In genomic region chrX:110417128-110417527, GRCh38 we compare ENCODE assay signal across 20 cellular contexts. TPM values are rescaled to one million over a fixed set of nuclear protein-coding genes. Genes with fewer than 3 reads are reported as not detected.
"Had no signal": no experiment of that assay in that cellular context is flagged by ENCODE, and none has a peak within 500 bp of the region (broad histone marks: within the 10 kb centered on the region; RNA-seq: fewer than 3 reads in every experiment).

No MANE protein-coding gene starts in this region.

- H3K4me3 ChIP-seq: colonic mucosa, dorsolateral prefrontal cortex, gastrocnemius medialis, sigmoid colon, thyroid gland, upper lobe of right lung had no signal

- H3K27ac ChIP-seq: colonic mucosa, gastrocnemius medialis, sigmoid colon, thyroid gland, upper lobe of right lung had no signal

- DNase-seq: activated CD4-positive, alpha-beta memory T cell treated with anti-CD3 and anti-CD28 coated beads for 36 hours; activated CD4-positive, alpha-beta T cell treated with anti-CD3 and anti-CD28 coated beads for 48 hours; activated naive CD4-positive, alpha-beta T cell treated with anti-CD3 and anti-CD28 coated beads for 36 hours; activated naive CD8-positive, alpha-beta T cell treated with anti-CD3 and anti-CD28 coated beads, Interleukin-2, amount 10 ng/mL, durations not matched to agents 7 days and 5 days; activated T-cell treated with anti-CD3 and anti-CD28 coated beads, Interleukin-2, amount 50 U/mL, for 48 hours; amniotic stem cell; colonic mucosa; effector memory CD8-positive, alpha-beta T cell; gastrocnemius medialis; occipital lobe; retina; sigmoid colon; stimulated activated CD4-positive, alpha-beta T cell treated with anti-CD3 and anti-CD28 coated beads, Interleukin-4, amount 100 ng/mL, for 24 hours; stimulated activated naive CD8-positive, alpha-beta T cell treated with anti-CD3 and anti-CD28 coated beads, Interleukin-15, Interleukin-2, amounts not matched to agents 100 U/mL and 50 U/mL, for 24 hours; thyroid gland; upper lobe of right lung had no signal

- ATAC-seq: effector memory CD8-positive, alpha-beta T cell; esophagus mucosa; gastrocnemius medialis; natural killer cell treated with Interleukin-12 subunit alpha and Interleukin-12 subunit beta and Interleukin-15 and Interleukin-18, amount 100 ng/mL, for 72 hours; stimulated activated naive CD8-positive, alpha-beta T cell treated with anti-CD3 and anti-CD28 coated beads, Interleukin-15, Interleukin-2, amounts not matched to agents 100 U/mL and 50 U/mL, for 24 hours; upper lobe of right lung had no signal

- H3K27me3 ChIP-seq: colonic mucosa, gastrocnemius medialis, sigmoid colon, thyroid gland, upper lobe of right lung had no signal

- H3K9me3 ChIP-seq: colonic mucosa, gastrocnemius medialis, sigmoid colon, thyroid gland, upper lobe of right lung had no signal

- H3K4me1 ChIP-seq: colonic mucosa, gastrocnemius medialis, upper lobe of right lung had no signal

- H3K36me3 ChIP-seq: colonic mucosa, gastrocnemius medialis, sigmoid colon, thyroid gland, upper lobe of right lung had no signal

RNA-seq across cellular contexts. Expression of gene RTL9, which starts 58.5 kb away (rescaled TPM):
- polyA plus RNA-seq: endothelial cell of umbilical vein had no signal
